In the genomic region with DNA sequence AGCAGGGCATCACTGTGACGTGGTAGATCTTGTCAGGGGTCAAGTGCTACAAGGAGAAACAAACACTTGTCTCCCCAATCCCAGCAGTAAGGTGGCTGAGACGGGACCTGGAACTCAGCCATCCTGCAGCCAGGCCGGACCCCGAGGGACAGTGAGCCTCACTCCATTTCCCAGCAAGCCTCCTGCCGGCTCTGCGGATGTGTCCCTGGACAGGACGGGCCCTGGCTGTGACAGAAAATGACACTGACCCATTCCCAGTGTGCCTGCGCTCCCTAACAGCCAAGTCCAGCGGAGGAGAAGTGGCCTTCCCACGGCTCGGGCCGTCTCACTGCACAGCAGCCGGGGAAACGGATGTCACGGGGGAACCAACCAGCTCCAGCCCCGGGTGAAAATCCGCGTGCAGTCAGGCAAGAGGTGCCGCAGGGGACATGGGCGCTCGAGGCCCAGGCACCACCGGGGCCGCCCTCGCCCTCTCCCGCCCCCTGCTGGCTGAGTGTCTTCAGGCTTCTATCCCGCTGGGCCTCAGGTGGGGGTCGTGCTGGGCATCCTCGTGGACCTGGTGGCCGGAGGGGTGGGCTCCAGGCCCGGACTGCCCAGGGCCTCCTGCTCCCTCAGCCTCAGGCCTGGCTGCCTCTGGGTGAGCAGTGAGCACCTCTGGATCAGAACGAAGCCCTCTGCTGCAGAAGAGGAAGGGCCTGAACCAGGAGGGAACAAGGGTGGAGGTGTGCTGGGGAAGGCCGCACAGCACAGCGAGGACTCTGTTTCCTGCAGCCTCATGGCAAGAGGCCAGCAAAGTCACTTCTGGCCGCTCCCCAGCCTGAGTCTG, we compare ENCODE assay signal across 10 cellular contexts. TPM values are rescaled to one million over a fixed set of nuclear protein-coding genes. Genes with fewer than 3 reads are reported as not detected.
DNase-seq lines count a peak whose midpoint lies in the region; ATAC-seq, FAIRE-seq and TF ChIP-seq lines count a peak whose summit lies in the region.
"Had no signal": no experiment of that assay in that cellular context is flagged by ENCODE, and none has a peak within 500 bp of the region (broad histone marks: within the 10 kb centered on the region; RNA-seq: fewer than 3 reads in every experiment).

No MANE protein-coding gene starts in this region.

- H3K27me3 ChIP-seq in KMS-11 (ENCODE audit: insufficient read depth, low read depth) (no peaks in the 10 kb centered on the region), bronchial epithelial cell (ENCODE audit: control insufficient read depth, insufficient read depth, low read length) (no peaks in the 10 kb centered on the region)
- H3K27me3 ChIP-seq: adrenal gland had no signal

- H3K27ac Mint-ChIP-seq in osteocyte (ENCODE audit: unreplicated experiment), result no peak overlapping the region

- no peaks in the 10 kb centered on the region for H3K27me3 Mint-ChIP-seq in osteocyte (ENCODE audit: unreplicated experiment)
- H3K27me3 Mint-ChIP-seq: naive B cell had no signal

- no peak overlapping the region for H3K4me3 ChIP-seq in KMS-11 (IDR thresholded peaks at IDR 0.05; ENCODE audit: insufficient read depth, low read depth, low read length)
- no peak overlapping the region for H3K4me3 ChIP-seq in bronchial epithelial cell (ENCODE audit: low read depth, low read length)
- H3K4me3 ChIP-seq: adrenal gland had no signal

- H3K4me1 ChIP-seq in KMS-11 (ENCODE audit: low read depth, poor library complexity, severe bottlenecking), result peaks cover 49% of the 10 kb centered on the region

- no peaks in the 10 kb centered on the region for H3K79me2 ChIP-seq in KMS-11 (ENCODE audit: insufficient read depth, low read depth)

- peak overlapping the region; percentile 98; the same call in 1 of the 2 replicates for H3K4me2 ChIP-seq in KMS-11

- H3K4me3 Mint-ChIP-seq in osteocyte (ENCODE audit: unreplicated experiment), result no peak overlapping the region
- H3K4me3 Mint-ChIP-seq: naive B cell had no signal

- H2AFZ ChIP-seq in KMS-11 (ENCODE audit: low read depth), result no peak overlapping the region

- H3K36me3 ChIP-seq in KMS-11 (ENCODE audit: insufficient read depth), result no peaks in the 10 kb centered on the region
- peaks cover 26% of the 10 kb centered on the region for H3K36me3 ChIP-seq in bronchial epithelial cell (ENCODE audit: control insufficient read depth, insufficient read depth, low read length)

- H3K36me3 Mint-ChIP-seq in osteocyte (ENCODE audit: unreplicated experiment), result peaks cover 12% of the 10 kb centered on the region
- H3K36me3 Mint-ChIP-seq: naive B cell had no signal

- no peak overlapping the region for H3K27ac ChIP-seq in KMS-11
- H3K27ac ChIP-seq: adrenal gland had no signal

- no peak for FAIRE-seq in bronchial epithelial cell (lab: Jason Lieb, UNC)

- no peak overlapping the region for H3K9ac ChIP-seq in KMS-11

- H3K9me3 Mint-ChIP-seq in osteocyte (ENCODE audit: unreplicated experiment), result no peaks in the 10 kb centered on the region
- H3K9me3 Mint-ChIP-seq: naive B cell had no signal

- no peak for TF ChIP-seq CTCF in KMS-11 (conservative IDR thresholded peaks at IDR 0.05; ENCODE audit: low read depth, low read length)
- peak; percentile 73 for TF ChIP-seq CTCF in bronchial epithelial cell (IDR thresholded peaks at IDR 0.05; ENCODE audit: insufficient read depth, low read length, severe bottlenecking)
- TF ChIP-seq CTCF in osteocyte (IDR thresholded peaks at IDR 0.05), result no peak

- ATAC-seq in GM21528 (IDR thresholded peaks at IDR 0.05; ENCODE audit: low FRiP score, unreplicated experiment) (no peak), GM21447 (IDR thresholded peaks at IDR 0.05; ENCODE audit: unreplicated experiment) (no peak)

- no peaks in the 10 kb centered on the region for H4K20me1 ChIP-seq in KMS-11 (ENCODE audit: insufficient read depth)

- H3K4me1 Mint-ChIP-seq in osteocyte (ENCODE audit: unreplicated experiment), result no peaks in the 10 kb centered on the region

- peak; percentile 2 for DNase-seq in ELF-1 (ENCODE audit: low read depth, low spot score)
- DNase-seq in bronchial epithelial cell (ENCODE audit: low read depth), result no peak
- peak; percentile 82 for DNase-seq in osteocyte (ENCODE audit: extremely low spot score, unreplicated experiment)
- DNase-seq in NCI-H2081 (lab: John Stamatoyannopoulos, UW), result no peak
- DNase-seq: naive B cell, SW 1271 had no signal

RNA-seq across cellular contexts. Expression of a gene that starts 6.7 kb away (rescaled TPM):
- total RNA-seq in bronchial epithelial cell, result 25.2 and 33.2 TPM in 2 replicates
- total RNA-seq in osteocyte, result 11.3 and 17.3 TPM in 2 replicates

RNA-seq across cellular contexts. Expression of a gene that starts 7.2 kb away (rescaled TPM):
- total RNA-seq in bronchial epithelial cell (33.2 and 43.1 TPM in 2 replicates), osteocyte (31.4 and 31.5 TPM in 2 replicates)

RNA-seq across cellular contexts. Expression of a gene that starts 7.4 kb away (rescaled TPM):
- 0.90 and 1.6 TPM in 2 replicates for total RNA-seq in bronchial epithelial cell
- total RNA-seq in osteocyte, result 2.6 and 3.1 TPM in 2 replicates

RNA-seq across cellular contexts. Expression of a gene that starts 12.6 kb away (rescaled TPM):
- total RNA-seq in bronchial epithelial cell (23.3 and 35.0 TPM in 2 replicates), osteocyte (41.5 and 41.7 TPM in 2 replicates)

RNA-seq across cellular contexts. Expression of a gene that starts 18.7 kb away (rescaled TPM):
- 63.7 and 143 TPM in 2 replicates for total RNA-seq in bronchial epithelial cell
- 48.2 and 49.7 TPM in 2 replicates for total RNA-seq in osteocyte

Comparison
In these comparisons a context has a peak if more than half of its experiments do, and no peak if none do; other contexts are left out.
1. DNase-seq: peak in ELF-1 (single experiment) and osteocyte (single experiment); none in bronchial epithelial cell (single experiment) and NCI-H2081 (0 of 2).